8 cellular contexts compared by ENCODE assay signal in the genomic region with DNA sequence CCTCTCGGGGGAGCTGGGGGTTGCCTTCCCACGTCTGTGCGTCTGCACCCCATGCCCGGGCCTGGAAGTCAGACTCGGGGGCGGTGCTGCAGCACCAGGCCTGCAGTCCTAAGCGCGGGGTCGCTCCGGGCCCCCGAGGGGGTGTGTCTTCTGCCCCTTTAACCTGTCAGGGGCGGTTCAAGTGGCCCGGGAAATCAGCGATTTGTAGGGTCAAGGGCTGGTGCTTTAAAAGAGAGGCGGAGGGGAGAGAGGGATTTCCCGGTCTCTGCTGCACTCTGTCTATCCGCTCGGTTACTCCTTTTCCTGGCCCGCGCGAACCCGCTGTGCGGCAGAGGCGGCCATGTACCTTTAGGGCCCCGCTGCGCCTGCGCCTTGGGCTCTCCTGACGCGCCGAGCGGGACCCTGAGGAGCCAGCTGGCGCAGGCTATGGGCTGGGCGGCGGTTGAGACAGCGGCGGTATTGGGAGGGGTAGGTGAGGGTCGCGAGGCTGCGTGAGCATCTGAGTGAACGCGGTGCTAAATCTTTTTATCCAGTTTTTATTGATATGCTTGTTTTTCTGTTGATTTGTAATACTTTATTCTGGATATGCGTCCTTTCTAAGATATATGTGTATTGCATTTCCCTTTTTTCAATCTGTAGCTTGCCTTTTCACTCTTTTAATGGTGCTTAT.
A peak's percentile ranks its signal among the peaks of the same experiment; 100 is the strongest.
DNase-seq lines count a peak whose midpoint lies in the region; ATAC-seq and TF ChIP-seq lines count a peak whose summit lies in the region.
"Not testable (repeated sequence)": the region's sequence is repeated elsewhere in the genome, so short reads cannot be mapped to it uniquely, and the experiment has no call there.

No MANE protein-coding gene starts in this region.

- intact Hi-C loops in tibial artery (cut with DNase I; ENCODE audit: low total_unique reads): not testable (repeated sequence)

- peak overlapping the region in 1 of 2 donors; percentile 42 for H3K27ac ChIP-seq in tibial artery

- H3K4me3 ChIP-seq in iPS-15b (ENCODE audit: low read depth, low read length): peak overlapping the region; percentile 40
- peak overlapping the region; percentile 42 for H3K4me3 ChIP-seq in retinal pigment epithelial cell (ENCODE audit: low read length)
- H3K4me3 ChIP-seq in tibial artery: peak overlapping the region; percentile 48 to 51

- DNase-seq in NCI-H524 (lab: John Stamatoyannopoulos, UW) (peak; percentile 54 to 77), brain pericyte (ENCODE audit: low read depth, low spot score) (peak; percentile 2), tibial artery (peak; percentile 59 to 77)
- peak; percentile 58 to 65 for DNase-seq in activated CD4-positive, alpha-beta T cell treated with anti-CD3 and anti-CD28 coated beads for 24 hours (ENCODE audit: low read depth in 2 of 2)
- not testable (repeated sequence) for DNase-seq in retinal pigment epithelial cell (ENCODE audit: low read depth)

- H3K27me3 ChIP-seq in iPS-15b (ENCODE audit: control insufficient read depth, insufficient read depth, low read length); tibial artery: not testable (repeated sequence)

- not testable (repeated sequence) for H3K9me3 ChIP-seq in iPS-15b (ENCODE audit: control insufficient read depth, insufficient read depth, low read length); tibial artery

- not testable (repeated sequence) for H3K4me1 ChIP-seq in iPS-15b (ENCODE audit: control insufficient read depth, insufficient read depth, low read length); tibial artery

- H3K9ac ChIP-seq in iPS-15b (ENCODE audit: low read depth, low read length): not testable (repeated sequence)

- not testable (repeated sequence) for TF ChIP-seq CTCF in retinal pigment epithelial cell (conservative IDR thresholded peaks at IDR 0.05; ENCODE audit: low read depth, low read length); tibial artery (IDR thresholded peaks at IDR 0.05)

- ATAC-seq in GM18498 (IDR thresholded peaks at IDR 0.05; ENCODE audit: unreplicated experiment) (peak; percentile 93), HG03354 (IDR thresholded peaks at IDR 0.05; ENCODE audit: poor library complexity, severe bottlenecking, unreplicated experiment) (peak; percentile 84)

- H3K36me3 ChIP-seq in iPS-15b (ENCODE audit: control insufficient read depth, insufficient read depth, low read length); tibial artery: not testable (repeated sequence)
